25 cellular contexts compared by ENCODE assay signal in genomic region chr12:53927220-53928029, GRCh38. TPM values are rescaled to one million over a fixed set of nuclear protein-coding genes. Genes with fewer than 3 reads are reported as not detected.
DNase-seq lines count a peak whose midpoint lies in the region; TF ChIP-seq lines count a peak whose summit lies in the region.
"Had no signal": no experiment of that assay in that cellular context is flagged by ENCODE, and none has a peak within 500 bp of the region (broad histone marks: within the 10 kb centered on the region; RNA-seq: fewer than 3 reads in every experiment).

No MANE protein-coding gene starts in this region.

- peaks cover 21% of the 10 kb centered on the region for H3K27me3 ChIP-seq in SJSA1 (replicated peaks)

- H3K9me3 Mint-ChIP-seq in glutamatergic neuron (ENCODE audit: unreplicated experiment), result peaks cover 2% of the 10 kb centered on the region
- H3K9me3 Mint-ChIP-seq: activated B cell treated with CpG ODN at 0.5 μM for 24 hours; activated CD4-positive, alpha-beta memory T cell treated with anti-CD3 and anti-CD28 coated beads for 36 hours; T-helper 2 cell treated with Interferon-gamma antibody and Interleukin-4, amounts not matched to agents 5 μg/mL and 100 μg/mL, for 36 hours had no signal

- H3K27ac Mint-ChIP-seq in glutamatergic neuron (ENCODE audit: unreplicated experiment), result no peak overlapping the region
- H3K27ac Mint-ChIP-seq: activated B cell treated with CpG ODN at 0.5 μM for 24 hours; activated CD4-positive, alpha-beta memory T cell treated with anti-CD3 and anti-CD28 coated beads for 36 hours; CD8-positive, alpha-beta memory T cell; T-helper 2 cell treated with Interferon-gamma antibody and Interleukin-4, amounts not matched to agents 5 μg/mL and 100 μg/mL, for 36 hours had no signal

- DNase-seq in SJSA1 (ENCODE audit: low read depth in 1 of 2, low spot score in 2 of 2) (no peak), retina (peak; percentile 61), glutamatergic neuron (no peak)
- DNase-seq in activated CD8-positive, alpha-beta memory T cell treated with anti-CD3 and anti-CD28 coated beads, Interleukin-2, amount 50 U/mL, for 48 hours, result no peak
- DNase-seq: activated B cell treated with CpG ODN at 0.5 μM for 24 hours; activated CD4-positive, alpha-beta memory T cell treated with anti-CD3 and anti-CD28 coated beads for 36 hours; activated naive CD4-positive, alpha-beta T cell; anterior cingulate cortex; CD8-positive, alpha-beta memory T cell; DMS79; dorsolateral prefrontal cortex; foreskin melanocyte; HCEC 1CT; hypothalamus; NCI-H2107; NCI-H510A; NK-92 treated with Interleukin-12 subunit alpha and Interleukin-12 subunit beta, amount 100 ng/mL, for 24 hours; ovary; Peyer's patch; stimulated activated naive CD4-positive, alpha-beta T cell; tibial artery had no signal

- H3K27ac ChIP-seq in SJSA1, result no peak overlapping the region
- H3K27ac ChIP-seq: dorsolateral prefrontal cortex, ovary, Peyer's patch, tibial artery had no signal

- no peaks in the 10 kb centered on the region for H3K9me3 ChIP-seq in SJSA1 (replicated peaks)
- H3K9me3 ChIP-seq: tibial artery had no signal

- no peak for TF ChIP-seq CTCF in glutamatergic neuron (IDR thresholded peaks at IDR 0.05; ENCODE audit: partially characterized antibody, unreplicated experiment)

- no peaks in the 10 kb centered on the region for H3K36me3 ChIP-seq in SJSA1
- H3K36me3 ChIP-seq: ovary, Peyer's patch, tibial artery had no signal

- no peak overlapping the region for H3K4me3 Mint-ChIP-seq in glutamatergic neuron (ENCODE audit: unreplicated experiment)
- H3K4me3 Mint-ChIP-seq: activated B cell treated with CpG ODN at 0.5 μM for 24 hours; activated CD4-positive, alpha-beta memory T cell treated with anti-CD3 and anti-CD28 coated beads for 36 hours; T-helper 2 cell treated with Interferon-gamma antibody and Interleukin-4, amounts not matched to agents 5 μg/mL and 100 μg/mL, for 36 hours had no signal

- H3K4me1 ChIP-seq in SJSA1 (replicated peaks), result peaks cover 10% of the 10 kb centered on the region
- H3K4me1 ChIP-seq: Peyer's patch had no signal

- H3K4me1 Mint-ChIP-seq in glutamatergic neuron (ENCODE audit: low read depth, unreplicated experiment), result no peaks in the 10 kb centered on the region
- H3K4me1 Mint-ChIP-seq: CD8-positive, alpha-beta memory T cell had no signal

- H3K27me3 Mint-ChIP-seq in glutamatergic neuron (ENCODE audit: unreplicated experiment), result peaks cover 30% of the 10 kb centered on the region

- H3K4me3 ChIP-seq in SJSA1, result peak overlapping the region; percentile 4; the same call in 1 of the 2 replicates
- H3K4me3 ChIP-seq: dorsolateral prefrontal cortex, ovary, Peyer's patch, tibial artery had no signal

- H3K36me3 Mint-ChIP-seq in glutamatergic neuron (ENCODE audit: unreplicated experiment), result no peaks in the 10 kb centered on the region
- H3K36me3 Mint-ChIP-seq: activated CD4-positive, alpha-beta memory T cell treated with anti-CD3 and anti-CD28 coated beads for 36 hours; CD8-positive, alpha-beta memory T cell had no signal

RNA-seq across cellular contexts. Expression of gene HOXC13, which starts 11.2 kb away (rescaled TPM):
- 6.0 and 7.2 TPM in 2 replicates for total RNA-seq in SJSA1 (2014; rRNA removed; shearing (Covaris generic))
- total RNA-seq in glutamatergic neuron (ENCODE audit: unreplicated experiment), result not detected
- total RNA-seq: activated B cell treated with CpG ODN at 0.5 μM for 24 hours; activated CD4-positive, alpha-beta memory T cell treated with anti-CD3 and anti-CD28 coated beads for 36 hours; CD8-positive, alpha-beta memory T cell; dorsolateral prefrontal cortex; epithelial cell of proximal tubule; kidney epithelial cell; ovary; Peyer's patch had no signal

RNA-seq across cellular contexts. Expression of gene HOXC12, which starts 27.3 kb away (rescaled TPM):
- 8.6 and 11.0 TPM in 2 replicates for total RNA-seq in SJSA1 (2014; rRNA removed; shearing (Covaris generic))
- not detected for total RNA-seq in glutamatergic neuron (ENCODE audit: unreplicated experiment)
- total RNA-seq: activated B cell treated with CpG ODN at 0.5 μM for 24 hours; activated CD4-positive, alpha-beta memory T cell treated with anti-CD3 and anti-CD28 coated beads for 36 hours; CD8-positive, alpha-beta memory T cell; dorsolateral prefrontal cortex; epithelial cell of proximal tubule; kidney epithelial cell; ovary; Peyer's patch; SK-MEL-5 had no signal

RNA-seq across cellular contexts. Expression of gene HOXC11, which starts 45.5 kb away (rescaled TPM):
- total RNA-seq in SJSA1 (2014; rRNA removed; shearing (Covaris generic)), result 4.3 and 4.6 TPM in 2 replicates
- not detected for total RNA-seq in glutamatergic neuron (ENCODE audit: unreplicated experiment)
- total RNA-seq: activated B cell treated with CpG ODN at 0.5 μM for 24 hours; activated CD4-positive, alpha-beta memory T cell treated with anti-CD3 and anti-CD28 coated beads for 36 hours; CD8-positive, alpha-beta memory T cell; dorsolateral prefrontal cortex had no signal

RNA-seq across cellular contexts. Expression of gene HOTAIR, which starts 47.3 kb away (rescaled TPM):
- total RNA-seq in SJSA1 (2014; rRNA removed; shearing (Covaris generic)), result 11.1 and 13.5 TPM in 2 replicates
- not detected for total RNA-seq in glutamatergic neuron (ENCODE audit: unreplicated experiment)
- total RNA-seq: activated B cell treated with CpG ODN at 0.5 μM for 24 hours; activated CD4-positive, alpha-beta memory T cell treated with anti-CD3 and anti-CD28 coated beads for 36 hours; CD8-positive, alpha-beta memory T cell; dorsolateral prefrontal cortex; epithelial cell of proximal tubule; SK-MEL-5 had no signal

RNA-seq across cellular contexts. Expression of gene HOXC10, which starts 57.5 kb away (rescaled TPM):
- 3.2 and 7.5 TPM in 2 replicates for total RNA-seq in SJSA1 (2014; rRNA removed; shearing (Covaris generic))
- not detected for total RNA-seq in glutamatergic neuron (ENCODE audit: unreplicated experiment)
- total RNA-seq: activated B cell treated with CpG ODN at 0.5 μM for 24 hours; activated CD4-positive, alpha-beta memory T cell treated with anti-CD3 and anti-CD28 coated beads for 36 hours; CD8-positive, alpha-beta memory T cell had no signal
